ENCODE assay signal across 16 cellular contexts in the genomic region with DNA sequence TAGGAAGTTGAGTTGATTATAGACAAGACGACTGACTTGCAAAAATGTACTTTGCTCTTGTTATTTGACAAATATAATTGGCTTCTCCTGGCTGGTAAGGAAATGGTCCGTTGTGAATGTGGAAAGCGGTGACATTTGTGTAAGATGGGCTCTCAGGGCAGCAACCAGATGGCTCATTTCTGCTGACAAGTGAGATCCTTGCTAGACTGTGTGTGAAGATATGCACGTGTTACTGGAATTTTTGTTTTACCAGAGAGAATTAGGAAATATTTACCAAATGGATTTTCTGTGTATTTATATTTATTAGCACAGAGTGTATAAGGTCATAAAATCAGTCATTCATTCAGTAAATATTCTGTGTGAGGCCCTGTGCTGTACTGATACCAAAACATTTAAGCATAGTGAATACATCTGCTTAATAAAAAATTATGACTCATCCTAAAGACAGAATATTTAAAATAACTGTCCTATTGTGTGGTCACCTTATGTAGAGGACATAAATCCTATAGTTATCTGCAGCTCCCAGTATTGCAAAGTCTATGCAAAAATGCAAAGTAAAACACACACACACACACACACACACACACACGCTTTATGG.
DNase-seq lines count a peak whose midpoint lies in the region; ATAC-seq and TF ChIP-seq lines count a peak whose summit lies in the region.
"Had no signal": no experiment of that assay in that cellular context is flagged by ENCODE, and none has a peak within 500 bp of the region (broad histone marks: within the 10 kb centered on the region; RNA-seq: fewer than 3 reads in every experiment).

No MANE protein-coding gene starts in this region.

- H2BK12ac ChIP-seq in mesenchymal stem cell (ENCODE audit: low read length in 2 of 2), result no peak overlapping the region

- H3K4me1 ChIP-seq in mesenchymal stem cell (ENCODE audit: control insufficient read depth, insufficient read depth, low read depth, low read length) (no peaks in the 10 kb centered on the region), stomach (peaks cover 0 to 31% (median 20%) of the 10 kb centered on the region in 4 donors)
- H3K4me1 ChIP-seq: parathyroid adenoma, SJCRH30 had no signal

- intact Hi-C loops in stomach (cut with DNase I; ENCODE audit: low total_unique reads), result no loop called here

- no peak overlapping the region for H2BK120ac ChIP-seq in mesenchymal stem cell (ENCODE audit: low read depth, low read length)

- H4K8ac ChIP-seq in mesenchymal stem cell (ENCODE audit: low read length), result no peak overlapping the region

- H2BK5ac ChIP-seq in mesenchymal stem cell (ENCODE audit: low read depth, low read length, poor library complexity, severe bottlenecking), result no peak overlapping the region

- no peak overlapping the region for H3K9ac ChIP-seq in mesenchymal stem cell (ENCODE audit: low read length)
- H3K9ac ChIP-seq: parathyroid adenoma had no signal

- no peak overlapping the region for H3K14ac ChIP-seq in mesenchymal stem cell (ENCODE audit: low read length in 2 of 2)

- no peak overlapping the region for H3K4ac ChIP-seq in mesenchymal stem cell (ENCODE audit: low read depth in 1 of 2, low read length in 2 of 2)

- no peak for TF ChIP-seq EP300 in stomach (IDR thresholded peaks at IDR 0.05)

- H3K27ac ChIP-seq in mesenchymal stem cell (ENCODE audit: low read length, poor library complexity, severe bottlenecking) (no peak overlapping the region), stomach (no peak overlapping the region)
- H3K27ac ChIP-seq: parathyroid adenoma, SJCRH30, suprapubic skin had no signal

- TF ChIP-seq CTCF in stomach (IDR thresholded peaks at IDR 0.05), result no peak

- no peak overlapping the region for H3K18ac ChIP-seq in mesenchymal stem cell (ENCODE audit: low read depth in 1 of 2, low read length in 2 of 2)

- no peaks in the 10 kb centered on the region for H3K79me1 ChIP-seq in mesenchymal stem cell (replicated peaks; ENCODE audit: low read length, poor library complexity, severe bottlenecking)

- no peak overlapping the region for H3K4me3 ChIP-seq in mesenchymal stem cell (ENCODE audit: insufficient read depth in 1 of 2, low read depth in 1 of 2, low read length in 2 of 2)
- no peak overlapping the region for H3K4me3 ChIP-seq in stomach
- H3K4me3 ChIP-seq: gastroesophageal sphincter, SJCRH30, suprapubic skin had no signal

- no peaks in the 10 kb centered on the region for H3K36me3 ChIP-seq in mesenchymal stem cell (ENCODE audit: control insufficient read depth in 1 of 2, insufficient read depth in 2 of 2, low read depth in 1 of 2, low read length in 2 of 2)
- no peaks in the 10 kb centered on the region for H3K36me3 ChIP-seq in stomach
- H3K36me3 ChIP-seq: gastroesophageal sphincter, SJCRH30, suprapubic skin had no signal

- no peak for ATAC-seq in HG02973 (IDR thresholded peaks at IDR 0.05; ENCODE audit: unreplicated experiment)

- peak; percentile 54 for DNase-seq in COLO829 (ENCODE audit: low spot score)
- DNase-seq in NCI-H2171 (lab: John Stamatoyannopoulos, UW), result peak; percentile 24
- DNase-seq in cerebellar cortex (ENCODE audit: low spot score), result peak; percentile 77
- DNase-seq in mesenchymal stem cell, result peak; percentile 50
- DNase-seq in kidney glomerular epithelial cell (lab: John Stamatoyannopoulos, UW), result no peak
- DNase-seq in NCI-H187 (lab: John Stamatoyannopoulos, UW), result no peak
- DNase-seq in stomach, result no peak
- DNase-seq: activated CD4-positive, alpha-beta T cell treated with anti-CD3 and anti-CD28 coated beads, Interleukin-2, amount 50 U/mL, for 48 hours; central memory CD4-positive, alpha-beta T cell; NK-92 treated with Interleukin-12 subunit alpha and Interleukin-12 subunit beta, amount 100 ng/mL, for 24 hours; stimulated activated CD4-positive, alpha-beta T cell treated with anti-CD3 and anti-CD28 coated beads, Interleukin-15, amount 100 ng/mL, for 24 hours had no signal

- H2AFZ ChIP-seq in mesenchymal stem cell (ENCODE audit: low read depth, low read length), result no peak overlapping the region
- H2AFZ ChIP-seq: parathyroid adenoma had no signal

- no peak overlapping the region for H2AK5ac ChIP-seq in mesenchymal stem cell (ENCODE audit: low read length, severe bottlenecking)

- H3K23ac ChIP-seq in mesenchymal stem cell (ENCODE audit: low read length in 2 of 2), result no peak overlapping the region

- H3K9me3 ChIP-seq in mesenchymal stem cell (ENCODE audit: control insufficient read depth, low read length) (no peaks in the 10 kb centered on the region), stomach (no peaks in the 10 kb centered on the region)
- H3K9me3 ChIP-seq: gastroesophageal sphincter, SJCRH30, suprapubic skin had no signal

- H2BK15ac ChIP-seq in mesenchymal stem cell (ENCODE audit: low read depth, poor library complexity, severe bottlenecking), result no peak overlapping the region

- H3K4me2 ChIP-seq in mesenchymal stem cell (ENCODE audit: low read length, poor library complexity, severe bottlenecking), result no peak overlapping the region

- no peak overlapping the region for H4K91ac ChIP-seq in mesenchymal stem cell (ENCODE audit: low read length)

- H3K27me3 ChIP-seq in mesenchymal stem cell (ENCODE audit: control insufficient read depth in 1 of 2, insufficient read depth in 1 of 2, low read length in 2 of 2) (peaks cover 0 to 9% of the 10 kb centered on the region in 2 experiments), stomach (no peaks in the 10 kb centered on the region)
- H3K27me3 ChIP-seq: gastroesophageal sphincter, SJCRH30, suprapubic skin had no signal

- WGBS in mesenchymal stem cell, result 54% methylated on average over 3 of the region's 5 CpGs
- WGBS in stomach, 5 donors, result 44 to 51% (median 48%) methylated on average over 5 of the region's 5 CpGs

- TF ChIP-seq POLR2A in stomach (IDR thresholded peaks at IDR 0.05), result no peak

Comparison
In these comparisons a context has a peak if more than half of its experiments do, and no peak if none do; other contexts are left out.
1. DNase-seq: peak in COLO829 (single experiment), NCI-H2171 (single experiment), cerebellar cortex (single experiment) and mesenchymal stem cell (single experiment); none in kidney glomerular epithelial cell (single experiment), NCI-H187 (0 of 2) and stomach (single experiment).